In the genomic region with DNA sequence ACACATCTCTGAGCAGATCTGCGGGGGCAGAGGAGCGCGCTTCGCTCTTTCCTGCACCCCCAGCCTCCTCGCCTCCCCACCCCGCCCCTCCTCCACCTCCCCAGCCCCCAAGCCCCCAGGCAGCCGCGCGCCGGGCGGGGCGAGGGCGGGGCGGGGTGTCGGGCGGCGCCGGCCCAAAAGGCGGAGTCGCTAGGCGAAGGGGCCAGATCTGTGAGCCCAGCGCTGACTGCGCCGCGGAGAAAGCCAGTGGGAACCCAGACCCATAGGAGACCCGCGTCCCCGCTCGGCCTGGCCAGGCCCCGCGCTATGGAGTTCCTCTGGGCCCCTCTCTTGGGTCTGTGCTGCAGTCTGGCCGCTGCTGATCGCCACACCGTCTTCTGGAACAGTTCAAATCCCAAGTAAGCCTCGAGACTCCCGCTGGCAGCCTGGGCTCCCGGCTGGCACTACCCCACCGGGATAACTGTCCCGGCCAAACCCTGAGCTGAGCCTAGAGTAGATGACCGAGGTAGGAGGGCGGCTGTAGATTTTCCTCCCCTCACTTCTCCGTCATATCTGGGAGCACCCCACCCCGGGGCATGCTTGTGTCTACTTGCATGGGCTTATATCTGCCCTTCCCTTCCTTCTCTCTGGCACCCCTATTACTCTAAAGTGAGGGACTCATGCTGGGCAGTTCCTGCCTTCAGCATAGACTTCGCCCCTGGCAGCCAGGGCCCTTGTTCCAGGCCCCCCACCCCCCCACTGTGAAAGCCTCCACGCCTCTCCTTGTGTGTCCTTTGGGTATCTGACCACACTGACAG, we compare ENCODE assay signal across 8 cellular contexts. TPM values are rescaled to one million over a fixed set of nuclear protein-coding genes. Genes with fewer than 3 reads are reported as not detected.
DNase-seq lines count a peak whose midpoint lies in the region; ATAC-seq and TF ChIP-seq lines count a peak whose summit lies in the region.

A gene with protein sequence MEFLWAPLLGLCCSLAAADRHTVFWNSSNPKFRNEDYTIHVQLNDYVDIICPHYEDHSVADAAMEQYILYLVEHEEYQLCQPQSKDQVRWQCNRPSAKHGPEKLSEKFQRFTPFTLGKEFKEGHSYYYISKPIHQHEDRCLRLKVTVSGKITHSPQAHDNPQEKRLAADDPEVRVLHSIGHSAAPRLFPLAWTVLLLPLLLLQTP (plus strand): TSS at position 205 of the 797 bp plus-strand sequence. CDS start 102 bp downstream, at position 307.

- H3K27me3 ChIP-seq in gastroesophageal sphincter, result no peaks in the 10 kb centered on the region
- H3K27me3 ChIP-seq in transverse colon, result no peaks in the 10 kb centered on the region

- no peaks in the 10 kb centered on the region for H3K9me3 Mint-ChIP-seq in activated naive CD4-positive, alpha-beta T cell treated with anti-CD3 and anti-CD28 coated beads, Interleukin-2, amount 10 ng/mL, durations not matched to agents 7 days and 5 days
- no peaks in the 10 kb centered on the region for H3K9me3 Mint-ChIP-seq in nephron

- WGBS in gastroesophageal sphincter (ENCODE audit: low coverage in 1 of 2), 2 donors, result 0 to 4% methylated on average over 4 to 5 of the region's 45 CpGs
- WGBS in transverse colon (ENCODE audit: low coverage in 1 of 2), 2 donors, result 3% methylated on average over 17 of the region's 45 CpGs; no CpG with 5 or more reads in 1 of the 2 donors

- H3K4me1 Mint-ChIP-seq in activated naive CD4-positive, alpha-beta T cell treated with anti-CD3 and anti-CD28 coated beads, Interleukin-2, amount 10 ng/mL, durations not matched to agents 7 days and 5 days, result peaks cover 30% of the 10 kb centered on the region
- H3K4me1 Mint-ChIP-seq in nephron, result peaks cover 61% of the 10 kb centered on the region

- H3K36me3 ChIP-seq in gastroesophageal sphincter, result peaks cover 0 to 18% of the 10 kb centered on the region in 2 donors
- peaks cover 0 to 14% (median 6%) of the 10 kb centered on the region in 4 donors for H3K36me3 ChIP-seq in transverse colon

- TF ChIP-seq CTCF in gastroesophageal sphincter (IDR thresholded peaks at IDR 0.05) (no peak), nephron (IDR thresholded peaks at IDR 0.05; ENCODE audit: unreplicated experiment in 3 of 3) (no peak), transverse colon (IDR thresholded peaks at IDR 0.05) (no peak)

- ATAC-seq in GM18868 (IDR thresholded peaks at IDR 0.05; ENCODE audit: unreplicated experiment) (peak; percentile 63), gastroesophageal sphincter (peak; percentile 63)

- H3K4me3 Mint-ChIP-seq in activated naive CD4-positive, alpha-beta T cell treated with anti-CD3 and anti-CD28 coated beads, Interleukin-2, amount 10 ng/mL, durations not matched to agents 7 days and 5 days, result peak within 1 kb of the TSS; percentile 61
- H3K4me3 Mint-ChIP-seq in nephron, result peak within 1 kb of the TSS; percentile 84 to 93 (median 87)

- H3K9me3 ChIP-seq in gastroesophageal sphincter (no peaks in the 10 kb centered on the region), transverse colon (no peaks in the 10 kb centered on the region)

- intact Hi-C loops in transverse colon (cut with DNase I; ENCODE audit: low total_unique reads), result loop anchor here (5.0 kb wide), 1 partner anchor 36 kb away; no protein-coding TSS in a partner anchor

- H3K4me3 ChIP-seq in gastroesophageal sphincter (peak within 1 kb of the TSS; percentile 55 to 83), transverse colon (peak within 1 kb of the TSS; percentile 53 to 71 (median 69))

- TF ChIP-seq EP300 in gastroesophageal sphincter (IDR thresholded peaks at IDR 0.05), result no peak
- TF ChIP-seq EP300 in transverse colon (IDR thresholded peaks at IDR 0.05; ENCODE audit: low read depth), result no peak

- CTCF ChIA-PET in activated naive CD4-positive, alpha-beta T cell treated with anti-CD3 and anti-CD28 coated beads, Interleukin-2, amount 10 ng/mL, durations not matched to agents 7 days and 5 days (lab: Charles Lee), result interaction anchor here (1.4 kb wide), 1 partner anchor 15 kb away, joined by 4 read pairs; no protein-coding TSS in a partner anchor

- H3K27ac Mint-ChIP-seq in activated naive CD4-positive, alpha-beta T cell treated with anti-CD3 and anti-CD28 coated beads, Interleukin-2, amount 10 ng/mL, durations not matched to agents 7 days and 5 days, result no peak within 1 kb of the TSS
- peak within 1 kb of the TSS; percentile 77 to 90 (median 88) for H3K27ac Mint-ChIP-seq in nephron

- in situ Hi-C loops in transverse colon (cut with MboI; ENCODE audit: low pct_ligation_motif_present in 1 of 4, low pct_unique_long_range_greater_than_20kb in 1 of 4, low sequenced_read_pairs in 3 of 4), result no loop called here

- H3K4me1 ChIP-seq in gastroesophageal sphincter (peaks cover 0 to 75% (median 30%) of the 10 kb centered on the region in 3 donors), transverse colon (peaks cover 14 to 90% (median 65%) of the 10 kb centered on the region in 4 donors)

- no peaks in the 10 kb centered on the region for H3K36me3 Mint-ChIP-seq in activated naive CD4-positive, alpha-beta T cell treated with anti-CD3 and anti-CD28 coated beads, Interleukin-2, amount 10 ng/mL, durations not matched to agents 7 days and 5 days
- peaks cover 16% of the 10 kb centered on the region for H3K36me3 Mint-ChIP-seq in nephron (ENCODE audit: low read depth)

- peaks cover 81% of the 10 kb centered on the region for H3K27me3 Mint-ChIP-seq in activated naive CD4-positive, alpha-beta T cell treated with anti-CD3 and anti-CD28 coated beads, Interleukin-2, amount 10 ng/mL, durations not matched to agents 7 days and 5 days
- H3K27me3 Mint-ChIP-seq in nephron (ENCODE audit: low read depth), result peaks cover 55% of the 10 kb centered on the region

- peak within 1 kb of the TSS; percentile 41 to 99 (median 88) for H3K27ac ChIP-seq in gastroesophageal sphincter
- H3K27ac ChIP-seq in transverse colon, result peak within 1 kb of the TSS; percentile 93 to 100 (median 94)

- DNase-seq in NCI-H82 treated with DMSO at 0.1 percent for 48 hours (lab: John Stamatoyannopoulos, UW; ENCODE audit: unreplicated experiment), result peak; percentile 52
- DNase-seq in activated naive CD4-positive, alpha-beta T cell treated with anti-CD3 and anti-CD28 coated beads, Interleukin-2, amount 10 ng/mL, durations not matched to agents 7 days and 5 days, result peak; percentile 66
- DNase-seq in transverse colon, result peak; percentile 81
- DNase-seq in AG08395 (ENCODE audit: low spot score), result no peak
- DNase-seq in GM19240 (ENCODE audit: insufficient read length, low spot score), result no peak

- TF ChIP-seq POLR2A in gastroesophageal sphincter (IDR thresholded peaks at IDR 0.05), result peak; percentile 53 to 79
- peak; percentile 85 for TF ChIP-seq POLR2A in transverse colon (IDR thresholded peaks at IDR 0.05)

RNA-seq across cellular contexts. Expression of the gene that starts here (rescaled TPM):
- total RNA-seq in gastroesophageal sphincter (10 to 100 TPM; 13.1 to 25.8 (median 16.1) TPM), transverse colon (100 to 1,000 TPM in 1 of 4 donors, 10 to 100 TPM in 3; 18.5 to 108 (median 62.7) TPM)

Comparison
In these comparisons a context has a peak if more than half of its experiments do, and no peak if none do; other contexts are left out.
1. DNase-seq: peak in NCI-H82 treated with DMSO at 0.1 percent for 48 hours (single experiment), activated naive CD4-positive, alpha-beta T cell treated with anti-CD3 and anti-CD28 coated beads, Interleukin-2, amount 10 ng/mL, durations not matched to agents 7 days and 5 days (single experiment) and transverse colon (single experiment); none in AG08395 (single experiment) and GM19240 (single experiment).